ENCODE assay signal across 1 cellular context in genomic region chr2:206765242-206766056, GRCh38.
TF ChIP-seq lines count a peak whose summit lies in the region.

Gene FASTKD2, plus strand, starts transcription at chr2:206765606. Its CDS starts 1,088 bp downstream, at chr2:206766694.
Gene MDH1B, minus strand, starts transcription at chr2:206765328. Its CDS starts 57 bp downstream, at chr2:206765271.

TF ChIP-seq in HepG2, 621 proteins besides CTCF, POLR2A, EP300 and RAD21 (continued from another document and continues in another):
- no peak; the same call in none of the 2 replicates for TF ChIP-seq STAT6 (CRISPR knock-in tag; IDR thresholded peaks at IDR 0.05; ENCODE audit: borderline replicate concordance)
- TF ChIP-seq ZNF230 (CRISPR knock-in tag; IDR thresholded peaks at IDR 0.05): peak; percentile 34
- no peak for TF ChIP-seq RBM39 (IDR thresholded peaks at IDR 0.05; ENCODE audit: low read depth, low read length, poor library complexity, severe bottlenecking)
- peak; percentile 66; the same call in 1 of the 2 replicates for TF ChIP-seq NFKB2 (CRISPR knock-in tag; IDR thresholded peaks at IDR 0.05; ENCODE audit: borderline replicate concordance)
- no peak for TF ChIP-seq ZNF572 (CRISPR knock-in tag; IDR thresholded peaks at IDR 0.05)
- TF ChIP-seq, protein P1, sequence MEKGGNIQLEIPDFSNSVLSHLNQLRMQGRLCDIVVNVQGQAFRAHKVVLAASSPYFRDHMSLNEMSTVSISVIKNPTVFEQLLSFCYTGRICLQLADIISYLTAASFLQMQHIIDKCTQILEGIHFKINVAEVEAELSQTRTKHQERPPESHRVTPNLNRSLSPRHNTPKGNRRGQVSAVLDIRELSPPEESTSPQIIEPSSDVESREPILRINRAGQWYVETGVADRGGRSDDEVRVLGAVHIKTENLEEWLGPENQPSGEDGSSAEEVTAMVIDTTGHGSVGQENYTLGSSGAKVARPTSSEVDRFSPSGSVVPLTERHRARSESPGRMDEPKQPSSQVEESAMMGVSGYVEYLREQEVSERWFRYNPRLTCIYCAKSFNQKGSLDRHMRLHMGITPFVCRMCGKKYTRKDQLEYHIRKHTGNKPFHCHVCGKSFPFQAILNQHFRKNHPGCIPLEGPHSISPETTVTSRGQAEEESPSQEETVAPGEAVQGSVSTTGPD (CRISPR knock-in tag; IDR thresholded peaks at IDR 0.05): no peak
- peak; percentile 98 for TF ChIP-seq KMT2A (CRISPR knock-in tag; IDR thresholded peaks at IDR 0.05)
- no peak for TF ChIP-seq ZFP62 (CRISPR knock-in tag; IDR thresholded peaks at IDR 0.05)
- TF ChIP-seq ZBTB1 (CRISPR knock-in tag; IDR thresholded peaks at IDR 0.05; ENCODE audit: borderline replicate concordance): no peak
- no peak for TF ChIP-seq ONECUT2 (CRISPR knock-in tag; IDR thresholded peaks at IDR 0.05)
- TF ChIP-seq POLR2AphosphoS2 (IDR thresholded peaks at IDR 0.05; ENCODE audit: low read depth, low read length): no peak
- peak; percentile 92; the same call in 1 of the 2 replicates for TF ChIP-seq MAF1 (CRISPR knock-in tag; IDR thresholded peaks at IDR 0.05; ENCODE audit: borderline replicate concordance)
- TF ChIP-seq MAFG (CRISPR knock-in tag; IDR thresholded peaks at IDR 0.05): no peak
- TF ChIP-seq SMAD1 (CRISPR knock-in tag; IDR thresholded peaks at IDR 0.05; ENCODE audit: borderline replicate concordance, low read depth): no peak
- TF ChIP-seq SATB2 (CRISPR knock-in tag; IDR thresholded peaks at IDR 0.05): no peak
- peak; percentile 70; the same call in 1 of the 2 replicates for TF ChIP-seq ZFP36L1 (CRISPR knock-in tag; IDR thresholded peaks at IDR 0.05)
- 0 out of 2 replicates have a peak, but pooled peaks have one; percentile 15 for TF ChIP-seq SOX13 (IDR thresholded peaks at IDR 0.05)
- peak in 1 of 2 experiments; percentile 30; a peak in 1 of 4 replicates for TF ChIP-seq SOX13 (CRISPR knock-in tag; conservative IDR thresholded peaks at IDR 0.05 in 1 of 2, IDR thresholded peaks at IDR 0.05 in 1 of 2)
- no peak for TF ChIP-seq ZNF660 (CRISPR knock-in tag; IDR thresholded peaks at IDR 0.05; ENCODE audit: borderline replicate concordance, low read depth)
- TF ChIP-seq MYNN (CRISPR knock-in tag; IDR thresholded peaks at IDR 0.05; ENCODE audit: low read depth): no peak
- TF ChIP-seq SP5 (CRISPR knock-in tag; IDR thresholded peaks at IDR 0.05; ENCODE audit: borderline replicate concordance, low read depth): peak; percentile 18; the same call in 1 of the 2 replicates
- TF ChIP-seq MIER2 (CRISPR knock-in tag; IDR thresholded peaks at IDR 0.05): peak; percentile 38; the same call in 1 of the 2 replicates
- TF ChIP-seq, protein P2, sequence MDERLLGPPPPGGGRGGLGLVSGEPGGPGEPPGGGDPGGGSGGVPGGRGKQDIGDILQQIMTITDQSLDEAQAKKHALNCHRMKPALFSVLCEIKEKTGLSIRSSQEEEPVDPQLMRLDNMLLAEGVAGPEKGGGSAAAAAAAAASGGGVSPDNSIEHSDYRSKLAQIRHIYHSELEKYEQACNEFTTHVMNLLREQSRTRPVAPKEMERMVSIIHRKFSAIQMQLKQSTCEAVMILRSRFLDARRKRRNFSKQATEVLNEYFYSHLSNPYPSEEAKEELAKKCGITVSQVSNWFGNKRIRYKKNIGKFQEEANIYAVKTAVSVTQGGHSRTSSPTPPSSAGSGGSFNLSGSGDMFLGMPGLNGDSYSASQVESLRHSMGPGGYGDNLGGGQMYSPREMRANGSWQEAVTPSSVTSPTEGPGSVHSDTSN (CRISPR knock-in tag; IDR thresholded peaks at IDR 0.05): no peak
- TF ChIP-seq SOX6 (IDR thresholded peaks at IDR 0.05): no peak
- peak; percentile 71 for TF ChIP-seq SOX6 (CRISPR knock-in tag; IDR thresholded peaks at IDR 0.05)
- TF ChIP-seq REST (IDR thresholded peaks at IDR 0.05; ENCODE audit: borderline replicate concordance in 1 of 2, low read depth in 1 of 2, low read length in 2 of 2): peak in 1 of 2 experiments; percentile 85; a peak in 2 of 4 replicates
- TF ChIP-seq ZC3H13 (CRISPR knock-in tag; IDR thresholded peaks at IDR 0.05): no peak
- TF ChIP-seq ZNF121 (CRISPR knock-in tag; IDR thresholded peaks at IDR 0.05): no peak; the same call in 1 of the 2 replicates
- TF ChIP-seq SMAD3 (CRISPR knock-in tag; IDR thresholded peaks at IDR 0.05): peak; percentile 81; the same call in 1 of the 2 replicates
- no peak; the same call in 1 of the 2 replicates for TF ChIP-seq ZC3H4 (CRISPR knock-in tag; IDR thresholded peaks at IDR 0.05; ENCODE audit: borderline replicate concordance)
- 0 out of 2 replicates have a peak, but pooled peaks have one; percentile 67 for TF ChIP-seq REXO4 (CRISPR knock-in tag; IDR thresholded peaks at IDR 0.05; ENCODE audit: borderline replicate concordance)
- peak; percentile 89 for TF ChIP-seq ZNF503 (CRISPR knock-in tag; IDR thresholded peaks at IDR 0.05)
- 0 out of 2 replicates have a peak, but pooled peaks have one; percentile 65 for TF ChIP-seq ZNF577 (CRISPR knock-in tag; IDR thresholded peaks at IDR 0.05; ENCODE audit: borderline replicate concordance, low read depth)
- TF ChIP-seq KDM4B (CRISPR knock-in tag; IDR thresholded peaks at IDR 0.05): no peak; the same call in 1 of the 2 replicates
- TF ChIP-seq YEATS2 (CRISPR knock-in tag; IDR thresholded peaks at IDR 0.05; ENCODE audit: borderline replicate concordance): peak; percentile 99
- TF ChIP-seq ZNF451 (CRISPR knock-in tag; IDR thresholded peaks at IDR 0.05): no peak
- peak; percentile 97 for TF ChIP-seq YY1 (IDR thresholded peaks at IDR 0.05; ENCODE audit: insufficient read depth, insufficient replicate concordance, low read depth, low read length)
- TF ChIP-seq KMT2B (CRISPR knock-in tag; IDR thresholded peaks at IDR 0.05): peak; percentile 97
- TF ChIP-seq SIX4 (CRISPR knock-in tag; IDR thresholded peaks at IDR 0.05): no peak
- peak; percentile 54; the same call in 1 of the 2 replicates for TF ChIP-seq ZNF589 (CRISPR knock-in tag; conservative IDR thresholded peaks at IDR 0.05)
- TF ChIP-seq FOXO4 (CRISPR knock-in tag; conservative IDR thresholded peaks at IDR 0.05): 0 out of 2 replicates have a peak, but pooled peaks have one; percentile 40
- TF ChIP-seq SKI (IDR thresholded peaks at IDR 0.05; ENCODE audit: partially characterized antibody): no peak
- TF ChIP-seq ZNF550 (CRISPR knock-in tag; IDR thresholded peaks at IDR 0.05; ENCODE audit: borderline replicate concordance): no peak
- TF ChIP-seq, protein P3, sequence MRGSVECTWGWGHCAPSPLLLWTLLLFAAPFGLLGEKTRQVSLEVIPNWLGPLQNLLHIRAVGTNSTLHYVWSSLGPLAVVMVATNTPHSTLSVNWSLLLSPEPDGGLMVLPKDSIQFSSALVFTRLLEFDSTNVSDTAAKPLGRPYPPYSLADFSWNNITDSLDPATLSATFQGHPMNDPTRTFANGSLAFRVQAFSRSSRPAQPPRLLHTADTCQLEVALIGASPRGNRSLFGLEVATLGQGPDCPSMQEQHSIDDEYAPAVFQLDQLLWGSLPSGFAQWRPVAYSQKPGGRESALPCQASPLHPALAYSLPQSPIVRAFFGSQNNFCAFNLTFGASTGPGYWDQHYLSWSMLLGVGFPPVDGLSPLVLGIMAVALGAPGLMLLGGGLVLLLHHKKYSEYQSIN (CRISPR knock-in tag; IDR thresholded peaks at IDR 0.05; ENCODE audit: borderline replicate concordance): 0 out of 2 replicates have a peak, but pooled peaks have one; percentile 6
- no peak for TF ChIP-seq CC2D1A (CRISPR knock-in tag; IDR thresholded peaks at IDR 0.05)
- no peak; the same call in 1 of the 2 replicates for TF ChIP-seq ARHGAP35 (CRISPR knock-in tag; IDR thresholded peaks at IDR 0.05; ENCODE audit: borderline replicate concordance)
- peak; percentile 91; the same call in 1 of the 2 replicates for TF ChIP-seq ZNF468 (CRISPR knock-in tag; IDR thresholded peaks at IDR 0.05)
- peak; percentile 93; the same call in 1 of the 2 replicates for TF ChIP-seq YEATS4 (CRISPR knock-in tag; IDR thresholded peaks at IDR 0.05; ENCODE audit: borderline replicate concordance)
- TF ChIP-seq FOXK2 (IDR thresholded peaks at IDR 0.05): no peak
- TF ChIP-seq ZNF687 (CRISPR knock-in tag; IDR thresholded peaks at IDR 0.05): peak; percentile 83
